Comparison of ENCODE assay signal across 29 cellular contexts in genomic region chr6:18667612-18668011, GRCh38.
"Had no signal": no experiment of that assay in that cellular context is flagged by ENCODE, and none has a peak within 500 bp of the region (broad histone marks: within the 10 kb centered on the region; RNA-seq: fewer than 3 reads in every experiment).

No MANE protein-coding gene starts in this region.

- H3K27ac Mint-ChIP-seq: natural killer cell; nephron; neural progenitor cell; progenitor cell of endocrine pancreas; stimulated activated effector memory CD8-positive, alpha-beta T cell treated with anti-CD3 and anti-CD28 coated beads, Interleukin-12 subunit alpha, Interleukin-12 subunit beta, amount 100 ng/mL, for 72 hours; stimulated activated naive B cell treated with anti-CD40 and anti-IgM and Interleukin-4, amounts not matched to agents 10 μg/mL and 1 μg/mL and 100 μg/mL, for 72 hours; stimulated activated naive CD8-positive, alpha-beta T cell treated with anti-CD3 and anti-CD28 coated beads, Interleukin-15, Interleukin-2, amounts not matched to agents 100 ng/mL and 50 ng/mL, for 24 hours had no signal

- ATAC-seq: natural killer cell; psoas muscle; right cardiac atrium; right lobe of liver; stimulated activated effector memory CD8-positive, alpha-beta T cell treated with anti-CD3 and anti-CD28 coated beads, Interleukin-12 subunit alpha, Interleukin-12 subunit beta, amount 100 ng/mL, for 72 hours; stimulated activated naive B cell treated with anti-CD40 and anti-IgM and Interleukin-4, amounts not matched to agents 10 μg/mL and 1 μg/mL and 100 μg/mL, for 72 hours had no signal

- H3K36me3 Mint-ChIP-seq: natural killer cell; neural progenitor cell; stimulated activated effector memory CD8-positive, alpha-beta T cell treated with anti-CD3 and anti-CD28 coated beads, Interleukin-12 subunit alpha, Interleukin-12 subunit beta, amount 100 ng/mL, for 72 hours; stimulated activated naive B cell treated with anti-CD40 and anti-IgM and Interleukin-4, amounts not matched to agents 10 μg/mL and 1 μg/mL and 100 μg/mL, for 72 hours had no signal

- H3K4me1 Mint-ChIP-seq: natural killer cell; nephron; stimulated activated effector memory CD8-positive, alpha-beta T cell treated with anti-CD3 and anti-CD28 coated beads, Interleukin-12 subunit alpha, Interleukin-12 subunit beta, amount 100 ng/mL, for 72 hours; stimulated activated naive B cell treated with anti-CD40 and anti-IgM and Interleukin-4, amounts not matched to agents 10 μg/mL and 1 μg/mL and 100 μg/mL, for 72 hours had no signal

- H3K36me3 ChIP-seq: neural progenitor cell, ovary, right lobe of liver, sigmoid colon, spleen, stomach, thoracic aorta, thyroid gland, tibial nerve, upper lobe of left lung, vagina had no signal

- H3K4me3 Mint-ChIP-seq: natural killer cell; nephron; neural progenitor cell; stimulated activated effector memory CD8-positive, alpha-beta T cell treated with anti-CD3 and anti-CD28 coated beads, Interleukin-12 subunit alpha, Interleukin-12 subunit beta, amount 100 ng/mL, for 72 hours; stimulated activated naive B cell treated with anti-CD40 and anti-IgM and Interleukin-4, amounts not matched to agents 10 μg/mL and 1 μg/mL and 100 μg/mL, for 72 hours; stimulated activated naive CD8-positive, alpha-beta T cell treated with anti-CD3 and anti-CD28 coated beads, Interleukin-15, Interleukin-2, amounts not matched to agents 100 ng/mL and 50 ng/mL, for 24 hours had no signal

- H2AFZ ChIP-seq: neural progenitor cell, parathyroid adenoma had no signal

- H3K79me2 ChIP-seq: parathyroid adenoma had no signal

- H3K27me3 ChIP-seq: neural progenitor cell, ovary, sigmoid colon, spleen, stomach, thyroid gland, tibial nerve, upper lobe of left lung, vagina had no signal

- DNase-seq: natural killer cell; occipital lobe; ovary; posterior cingulate gyrus; psoas muscle; right cardiac atrium; right lobe of liver; sigmoid colon; spleen; stimulated activated CD4-positive, alpha-beta T cell treated with anti-CD3 and anti-CD28 coated beads, Interleukin-15, amount 100 ng/mL, for 24 hours; stimulated activated CD4-positive, alpha-beta T cell treated with anti-CD3 and anti-CD28 coated beads, Interleukin-2, amount 100 ng/mL, for 24 hours; stimulated activated CD4-positive, alpha-beta T cell treated with anti-CD3 and anti-CD28 coated beads, Interleukin-2, amount 100 ng/mL, for 48 hours; stimulated activated CD4-positive, alpha-beta T cell treated with anti-CD3 and anti-CD28 coated beads, Interleukin-4, amount 100 ng/mL, for 24 hours; stimulated activated naive B cell treated with anti-CD40 and anti-IgM and Interleukin-4, amounts not matched to agents 10 μg/mL and 1 μg/mL and 100 μg/mL, for 72 hours; stimulated activated naive CD4-positive, alpha-beta T cell treated with Interleukin-2 at 50 U/mL for 16 hours; stomach; thyroid gland; trophoblast cell; upper lobe of left lung had no signal

- H3K27me3 Mint-ChIP-seq: stimulated activated naive B cell treated with anti-CD40 and anti-IgM and Interleukin-4, amounts not matched to agents 10 μg/mL and 1 μg/mL and 100 μg/mL, for 72 hours; stimulated activated naive CD8-positive, alpha-beta T cell treated with anti-CD3 and anti-CD28 coated beads, Interleukin-15, Interleukin-2, amounts not matched to agents 100 ng/mL and 50 ng/mL, for 24 hours had no signal

- H3K4me2 ChIP-seq: neural progenitor cell, smooth muscle cell had no signal

- H3K4me1 ChIP-seq: neural progenitor cell, parathyroid adenoma, psoas muscle, right lobe of liver, sigmoid colon, spleen, stomach, thyroid gland, tibial nerve, upper lobe of left lung, vagina had no signal

- H3K27ac ChIP-seq: neural progenitor cell, ovary, parathyroid adenoma, psoas muscle, right lobe of liver, sigmoid colon, spleen, stomach, thoracic aorta, thyroid gland, tibial nerve, upper lobe of left lung, vagina had no signal

- H3K9me3 Mint-ChIP-seq: nephron; neural progenitor cell; stimulated activated effector memory CD8-positive, alpha-beta T cell treated with anti-CD3 and anti-CD28 coated beads, Interleukin-12 subunit alpha, Interleukin-12 subunit beta, amount 100 ng/mL, for 72 hours; stimulated activated naive B cell treated with anti-CD40 and anti-IgM and Interleukin-4, amounts not matched to agents 10 μg/mL and 1 μg/mL and 100 μg/mL, for 72 hours; stimulated activated naive CD8-positive, alpha-beta T cell treated with anti-CD3 and anti-CD28 coated beads, Interleukin-15, Interleukin-2, amounts not matched to agents 100 ng/mL and 50 ng/mL, for 24 hours had no signal

- H3K4me3 ChIP-seq: neural progenitor cell, ovary, psoas muscle, right lobe of liver, sigmoid colon, smooth muscle cell, spleen, stomach, thoracic aorta, thyroid gland, tibial nerve, upper lobe of left lung, vagina had no signal

- H3K9me3 ChIP-seq: ovary, psoas muscle, right lobe of liver, sigmoid colon, spleen, stomach, thoracic aorta, thyroid gland, tibial nerve, upper lobe of left lung, vagina had no signal
